In the genomic region with DNA sequence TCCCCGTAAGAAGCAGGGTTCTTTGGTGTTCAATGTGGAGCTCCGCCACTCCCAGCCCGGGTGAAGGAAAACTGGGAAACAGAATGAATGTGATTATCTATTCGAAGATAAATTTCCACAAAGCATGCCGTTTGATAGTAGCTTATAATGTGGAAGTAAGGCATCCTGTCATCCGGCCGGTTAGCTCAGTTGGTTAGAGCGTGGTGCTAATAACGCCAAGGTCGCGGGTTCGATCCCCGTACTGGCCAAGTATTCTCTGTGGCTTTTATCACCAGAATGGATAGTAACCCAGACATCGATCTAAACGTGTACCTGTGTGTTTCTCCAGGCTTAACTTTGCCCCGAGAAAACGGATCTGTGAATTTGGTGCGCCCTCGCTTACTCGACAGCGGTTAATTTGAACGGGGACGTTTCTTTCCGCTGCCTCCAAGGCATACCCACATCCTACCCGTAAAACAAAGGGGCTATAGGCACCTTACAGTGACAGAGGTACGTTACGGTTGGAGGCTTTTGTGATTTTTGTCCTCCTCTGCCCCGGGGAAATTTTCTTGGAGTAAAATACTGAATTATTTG, we compare ENCODE assay signal across 1 cellular context.
A peak's percentile ranks its signal among the peaks of the same experiment; 100 is the strongest.
TF ChIP-seq lines count a peak whose summit lies in the region.

No MANE protein-coding gene starts in this region.

TF ChIP-seq in K562, 482 proteins besides CTCF, POLR2A, EP300 and RAD21 (continued from another document and continues in another):
- TF ChIP-seq, protein P1, sequence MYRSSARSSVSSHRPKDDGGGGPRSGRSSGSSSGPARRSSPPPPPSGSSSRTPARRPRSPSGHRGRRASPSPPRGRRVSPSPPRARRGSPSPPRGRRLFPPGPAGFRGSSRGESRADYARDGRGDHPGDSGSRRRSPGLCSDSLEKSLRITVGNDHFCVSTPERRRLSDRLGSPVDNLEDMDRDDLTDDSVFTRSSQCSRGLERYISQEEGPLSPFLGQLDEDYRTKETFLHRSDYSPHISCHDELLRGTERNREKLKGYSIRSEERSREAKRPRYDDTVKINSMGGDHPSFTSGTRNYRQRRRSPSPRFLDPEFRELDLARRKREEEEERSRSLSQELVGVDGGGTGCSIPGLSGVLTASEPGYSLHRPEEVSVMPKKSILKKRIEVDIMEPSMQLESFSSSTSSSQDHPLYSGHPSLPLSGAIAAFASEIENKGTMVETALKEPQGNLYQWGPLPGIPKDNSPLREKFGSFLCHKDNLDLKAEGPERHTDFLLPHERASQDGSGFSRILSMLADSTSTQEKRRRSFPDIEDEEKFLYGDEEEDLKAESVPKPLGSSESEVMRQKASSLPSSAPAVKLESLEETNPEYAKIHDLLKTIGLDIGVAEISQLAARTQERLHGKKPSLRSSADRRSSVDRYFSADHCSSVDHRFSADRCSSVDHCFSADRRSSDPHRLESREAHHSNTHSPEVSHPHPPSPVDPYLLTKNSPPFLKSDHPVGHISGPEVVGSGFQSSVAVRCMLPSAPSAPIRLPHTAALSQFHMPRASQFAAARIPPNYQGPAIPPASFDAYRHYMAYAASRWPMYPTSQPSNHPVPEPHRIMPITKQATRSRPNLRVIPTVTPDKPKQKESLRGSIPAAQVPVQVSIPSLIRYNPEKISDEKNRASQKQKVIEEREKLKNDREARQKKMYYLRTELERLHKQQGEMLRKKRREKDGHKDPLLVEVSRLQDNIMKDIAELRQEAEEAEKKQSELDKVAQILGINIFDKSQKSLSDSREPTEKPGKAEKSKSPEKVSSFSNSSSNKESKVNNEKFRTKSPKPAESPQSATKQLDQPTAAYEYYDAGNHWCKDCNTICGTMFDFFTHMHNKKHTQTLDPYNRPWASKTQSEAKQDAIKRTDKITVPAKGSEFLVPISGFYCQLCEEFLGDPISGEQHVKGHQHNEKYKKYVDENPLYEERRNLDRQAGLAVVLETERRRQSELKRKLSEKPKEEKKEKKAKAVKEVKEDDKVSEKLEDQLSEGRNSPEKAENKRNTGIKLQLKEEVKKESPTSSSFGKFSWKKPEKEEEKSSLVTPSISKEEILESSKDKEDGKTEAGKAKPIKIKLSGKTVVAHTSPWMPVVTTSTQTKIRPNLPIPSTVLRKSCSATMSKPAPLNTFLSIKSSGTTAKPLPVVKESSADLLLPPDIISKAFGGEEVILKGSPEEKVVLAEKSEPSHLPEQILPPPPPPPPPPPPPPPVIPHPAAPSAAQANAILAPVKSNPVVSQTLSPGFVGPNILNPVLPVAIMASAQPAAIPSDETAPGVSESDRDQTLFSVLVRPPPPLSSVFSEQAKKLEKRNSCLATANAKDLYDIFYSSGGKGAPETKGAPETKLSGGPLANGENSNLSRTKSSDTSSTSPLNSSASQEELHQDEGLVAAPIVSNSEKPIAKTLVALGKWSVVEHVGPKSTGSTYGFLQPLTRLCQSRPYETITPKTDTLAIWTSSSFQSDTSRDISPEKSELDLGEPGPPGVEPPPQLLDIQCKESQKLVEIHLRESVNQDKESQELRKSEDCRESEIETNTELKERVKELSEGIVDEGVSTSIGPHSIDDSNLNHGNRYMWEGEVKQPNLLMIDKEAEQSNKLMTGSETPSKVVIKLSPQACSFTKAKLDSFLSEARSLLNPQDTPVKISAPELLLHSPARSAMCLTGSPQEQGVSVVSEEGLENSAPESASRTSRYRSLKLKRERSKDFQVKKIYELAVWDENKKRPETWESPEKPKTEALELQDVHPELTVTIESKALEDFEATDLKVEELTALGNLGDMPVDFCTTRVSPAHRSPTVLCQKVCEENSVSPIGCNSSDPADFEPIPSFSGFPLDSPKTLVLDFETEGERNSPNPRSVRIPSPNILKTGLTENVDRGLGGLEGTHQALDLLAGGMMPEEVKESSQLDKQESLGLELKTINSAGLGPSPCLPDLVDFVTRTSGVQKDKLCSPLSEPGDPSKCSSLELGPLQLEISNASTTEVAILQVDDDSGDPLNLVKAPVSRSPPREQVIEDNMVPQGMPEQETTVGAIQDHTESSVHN (IDR thresholded peaks at IDR 0.05; ENCODE audit: borderline replicate concordance in 1 of 2, low read depth in 1 of 2) = 0 out of 4 replicates have a peak, but pooled peaks of 1 of the 2 experiments have one; percentile 19
- TF ChIP-seq, protein P2, sequence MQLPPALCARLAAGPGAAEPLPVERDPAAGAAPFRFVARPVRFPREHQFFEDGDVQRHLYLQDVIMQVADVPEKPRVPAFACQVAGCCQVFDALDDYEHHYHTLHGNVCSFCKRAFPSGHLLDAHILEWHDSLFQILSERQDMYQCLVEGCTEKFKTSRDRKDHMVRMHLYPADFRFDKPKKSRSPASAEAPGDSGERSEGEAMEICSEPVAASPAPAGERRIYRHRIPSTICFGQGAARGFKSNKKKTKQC (CRISPR knock-in tag; IDR thresholded peaks at IDR 0.05) = peak; percentile 73; the same call in 1 of the 2 replicates
- TF ChIP-seq, protein P3, sequence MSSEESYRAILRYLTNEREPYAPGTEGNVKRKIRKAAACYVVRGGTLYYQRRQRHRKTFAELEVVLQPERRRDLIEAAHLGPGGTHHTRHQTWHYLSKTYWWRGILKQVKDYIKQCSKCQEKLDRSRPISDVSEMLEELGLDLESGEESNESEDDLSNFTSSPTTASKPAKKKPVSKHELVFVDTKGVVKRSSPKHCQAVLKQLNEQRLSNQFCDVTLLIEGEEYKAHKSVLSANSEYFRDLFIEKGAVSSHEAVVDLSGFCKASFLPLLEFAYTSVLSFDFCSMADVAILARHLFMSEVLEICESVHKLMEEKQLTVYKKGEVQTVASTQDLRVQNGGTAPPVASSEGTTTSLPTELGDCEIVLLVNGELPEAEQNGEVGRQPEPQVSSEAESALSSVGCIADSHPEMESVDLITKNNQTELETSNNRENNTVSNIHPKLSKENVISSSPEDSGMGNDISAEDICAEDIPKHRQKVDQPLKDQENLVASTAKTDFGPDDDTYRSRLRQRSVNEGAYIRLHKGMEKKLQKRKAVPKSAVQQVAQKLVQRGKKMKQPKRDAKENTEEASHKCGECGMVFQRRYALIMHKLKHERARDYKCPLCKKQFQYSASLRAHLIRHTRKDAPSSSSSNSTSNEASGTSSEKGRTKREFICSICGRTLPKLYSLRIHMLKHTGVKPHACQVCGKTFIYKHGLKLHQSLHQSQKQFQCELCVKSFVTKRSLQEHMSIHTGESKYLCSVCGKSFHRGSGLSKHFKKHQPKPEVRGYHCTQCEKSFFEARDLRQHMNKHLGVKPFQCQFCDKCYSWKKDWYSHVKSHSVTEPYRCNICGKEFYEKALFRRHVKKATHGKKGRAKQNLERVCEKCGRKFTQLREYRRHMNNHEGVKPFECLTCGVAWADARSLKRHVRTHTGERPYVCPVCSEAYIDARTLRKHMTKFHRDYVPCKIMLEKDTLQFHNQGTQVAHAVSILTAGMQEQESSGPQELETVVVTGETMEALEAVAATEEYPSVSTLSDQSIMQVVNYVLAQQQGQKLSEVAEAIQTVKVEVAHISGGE (CRISPR knock-in tag; IDR thresholded peaks at IDR 0.05) = peak in 1 of 3 experiments; percentile 74; a peak in 2 of 6 replicates
- TF ChIP-seq ZNF436 (CRISPR knock-in tag; IDR thresholded peaks at IDR 0.05) = 0 out of 2 replicates have a peak, but pooled peaks have one; percentile 50
- no peak for TF ChIP-seq ZNF282 (CRISPR knock-in tag; IDR thresholded peaks at IDR 0.05)
- peak; percentile 90 for TF ChIP-seq BRD4 (IDR thresholded peaks at IDR 0.05)
- TF ChIP-seq, protein P4, sequence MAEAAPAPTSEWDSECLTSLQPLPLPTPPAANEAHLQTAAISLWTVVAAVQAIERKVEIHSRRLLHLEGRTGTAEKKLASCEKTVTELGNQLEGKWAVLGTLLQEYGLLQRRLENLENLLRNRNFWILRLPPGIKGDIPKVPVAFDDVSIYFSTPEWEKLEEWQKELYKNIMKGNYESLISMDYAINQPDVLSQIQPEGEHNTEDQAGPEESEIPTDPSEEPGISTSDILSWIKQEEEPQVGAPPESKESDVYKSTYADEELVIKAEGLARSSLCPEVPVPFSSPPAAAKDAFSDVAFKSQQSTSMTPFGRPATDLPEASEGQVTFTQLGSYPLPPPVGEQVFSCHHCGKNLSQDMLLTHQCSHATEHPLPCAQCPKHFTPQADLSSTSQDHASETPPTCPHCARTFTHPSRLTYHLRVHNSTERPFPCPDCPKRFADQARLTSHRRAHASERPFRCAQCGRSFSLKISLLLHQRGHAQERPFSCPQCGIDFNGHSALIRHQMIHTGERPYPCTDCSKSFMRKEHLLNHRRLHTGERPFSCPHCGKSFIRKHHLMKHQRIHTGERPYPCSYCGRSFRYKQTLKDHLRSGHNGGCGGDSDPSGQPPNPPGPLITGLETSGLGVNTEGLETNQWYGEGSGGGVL (CRISPR knock-in tag; IDR thresholded peaks at IDR 0.05) = no peak
- TF ChIP-seq, protein P5, sequence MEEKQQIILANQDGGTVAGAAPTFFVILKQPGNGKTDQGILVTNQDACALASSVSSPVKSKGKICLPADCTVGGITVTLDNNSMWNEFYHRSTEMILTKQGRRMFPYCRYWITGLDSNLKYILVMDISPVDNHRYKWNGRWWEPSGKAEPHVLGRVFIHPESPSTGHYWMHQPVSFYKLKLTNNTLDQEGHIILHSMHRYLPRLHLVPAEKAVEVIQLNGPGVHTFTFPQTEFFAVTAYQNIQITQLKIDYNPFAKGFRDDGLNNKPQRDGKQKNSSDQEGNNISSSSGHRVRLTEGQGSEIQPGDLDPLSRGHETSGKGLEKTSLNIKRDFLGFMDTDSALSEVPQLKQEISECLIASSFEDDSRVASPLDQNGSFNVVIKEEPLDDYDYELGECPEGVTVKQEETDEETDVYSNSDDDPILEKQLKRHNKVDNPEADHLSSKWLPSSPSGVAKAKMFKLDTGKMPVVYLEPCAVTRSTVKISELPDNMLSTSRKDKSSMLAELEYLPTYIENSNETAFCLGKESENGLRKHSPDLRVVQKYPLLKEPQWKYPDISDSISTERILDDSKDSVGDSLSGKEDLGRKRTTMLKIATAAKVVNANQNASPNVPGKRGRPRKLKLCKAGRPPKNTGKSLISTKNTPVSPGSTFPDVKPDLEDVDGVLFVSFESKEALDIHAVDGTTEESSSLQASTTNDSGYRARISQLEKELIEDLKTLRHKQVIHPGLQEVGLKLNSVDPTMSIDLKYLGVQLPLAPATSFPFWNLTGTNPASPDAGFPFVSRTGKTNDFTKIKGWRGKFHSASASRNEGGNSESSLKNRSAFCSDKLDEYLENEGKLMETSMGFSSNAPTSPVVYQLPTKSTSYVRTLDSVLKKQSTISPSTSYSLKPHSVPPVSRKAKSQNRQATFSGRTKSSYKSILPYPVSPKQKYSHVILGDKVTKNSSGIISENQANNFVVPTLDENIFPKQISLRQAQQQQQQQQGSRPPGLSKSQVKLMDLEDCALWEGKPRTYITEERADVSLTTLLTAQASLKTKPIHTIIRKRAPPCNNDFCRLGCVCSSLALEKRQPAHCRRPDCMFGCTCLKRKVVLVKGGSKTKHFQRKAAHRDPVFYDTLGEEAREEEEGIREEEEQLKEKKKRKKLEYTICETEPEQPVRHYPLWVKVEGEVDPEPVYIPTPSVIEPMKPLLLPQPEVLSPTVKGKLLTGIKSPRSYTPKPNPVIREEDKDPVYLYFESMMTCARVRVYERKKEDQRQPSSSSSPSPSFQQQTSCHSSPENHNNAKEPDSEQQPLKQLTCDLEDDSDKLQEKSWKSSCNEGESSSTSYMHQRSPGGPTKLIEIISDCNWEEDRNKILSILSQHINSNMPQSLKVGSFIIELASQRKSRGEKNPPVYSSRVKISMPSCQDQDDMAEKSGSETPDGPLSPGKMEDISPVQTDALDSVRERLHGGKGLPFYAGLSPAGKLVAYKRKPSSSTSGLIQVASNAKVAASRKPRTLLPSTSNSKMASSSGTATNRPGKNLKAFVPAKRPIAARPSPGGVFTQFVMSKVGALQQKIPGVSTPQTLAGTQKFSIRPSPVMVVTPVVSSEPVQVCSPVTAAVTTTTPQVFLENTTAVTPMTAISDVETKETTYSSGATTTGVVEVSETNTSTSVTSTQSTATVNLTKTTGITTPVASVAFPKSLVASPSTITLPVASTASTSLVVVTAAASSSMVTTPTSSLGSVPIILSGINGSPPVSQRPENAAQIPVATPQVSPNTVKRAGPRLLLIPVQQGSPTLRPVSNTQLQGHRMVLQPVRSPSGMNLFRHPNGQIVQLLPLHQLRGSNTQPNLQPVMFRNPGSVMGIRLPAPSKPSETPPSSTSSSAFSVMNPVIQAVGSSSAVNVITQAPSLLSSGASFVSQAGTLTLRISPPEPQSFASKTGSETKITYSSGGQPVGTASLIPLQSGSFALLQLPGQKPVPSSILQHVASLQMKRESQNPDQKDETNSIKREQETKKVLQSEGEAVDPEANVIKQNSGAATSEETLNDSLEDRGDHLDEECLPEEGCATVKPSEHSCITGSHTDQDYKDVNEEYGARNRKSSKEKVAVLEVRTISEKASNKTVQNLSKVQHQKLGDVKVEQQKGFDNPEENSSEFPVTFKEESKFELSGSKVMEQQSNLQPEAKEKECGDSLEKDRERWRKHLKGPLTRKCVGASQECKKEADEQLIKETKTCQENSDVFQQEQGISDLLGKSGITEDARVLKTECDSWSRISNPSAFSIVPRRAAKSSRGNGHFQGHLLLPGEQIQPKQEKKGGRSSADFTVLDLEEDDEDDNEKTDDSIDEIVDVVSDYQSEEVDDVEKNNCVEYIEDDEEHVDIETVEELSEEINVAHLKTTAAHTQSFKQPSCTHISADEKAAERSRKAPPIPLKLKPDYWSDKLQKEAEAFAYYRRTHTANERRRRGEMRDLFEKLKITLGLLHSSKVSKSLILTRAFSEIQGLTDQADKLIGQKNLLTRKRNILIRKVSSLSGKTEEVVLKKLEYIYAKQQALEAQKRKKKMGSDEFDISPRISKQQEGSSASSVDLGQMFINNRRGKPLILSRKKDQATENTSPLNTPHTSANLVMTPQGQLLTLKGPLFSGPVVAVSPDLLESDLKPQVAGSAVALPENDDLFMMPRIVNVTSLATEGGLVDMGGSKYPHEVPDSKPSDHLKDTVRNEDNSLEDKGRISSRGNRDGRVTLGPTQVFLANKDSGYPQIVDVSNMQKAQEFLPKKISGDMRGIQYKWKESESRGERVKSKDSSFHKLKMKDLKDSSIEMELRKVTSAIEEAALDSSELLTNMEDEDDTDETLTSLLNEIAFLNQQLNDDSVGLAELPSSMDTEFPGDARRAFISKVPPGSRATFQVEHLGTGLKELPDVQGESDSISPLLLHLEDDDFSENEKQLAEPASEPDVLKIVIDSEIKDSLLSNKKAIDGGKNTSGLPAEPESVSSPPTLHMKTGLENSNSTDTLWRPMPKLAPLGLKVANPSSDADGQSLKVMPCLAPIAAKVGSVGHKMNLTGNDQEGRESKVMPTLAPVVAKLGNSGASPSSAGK (IDR thresholded peaks at IDR 0.05) = 0 out of 2 replicates have a peak, but pooled peaks have one; percentile 19
- peak; percentile 75 to 87 for TF ChIP-seq HDAC1 (IDR thresholded peaks at IDR 0.05)
- TF ChIP-seq, protein P6, sequence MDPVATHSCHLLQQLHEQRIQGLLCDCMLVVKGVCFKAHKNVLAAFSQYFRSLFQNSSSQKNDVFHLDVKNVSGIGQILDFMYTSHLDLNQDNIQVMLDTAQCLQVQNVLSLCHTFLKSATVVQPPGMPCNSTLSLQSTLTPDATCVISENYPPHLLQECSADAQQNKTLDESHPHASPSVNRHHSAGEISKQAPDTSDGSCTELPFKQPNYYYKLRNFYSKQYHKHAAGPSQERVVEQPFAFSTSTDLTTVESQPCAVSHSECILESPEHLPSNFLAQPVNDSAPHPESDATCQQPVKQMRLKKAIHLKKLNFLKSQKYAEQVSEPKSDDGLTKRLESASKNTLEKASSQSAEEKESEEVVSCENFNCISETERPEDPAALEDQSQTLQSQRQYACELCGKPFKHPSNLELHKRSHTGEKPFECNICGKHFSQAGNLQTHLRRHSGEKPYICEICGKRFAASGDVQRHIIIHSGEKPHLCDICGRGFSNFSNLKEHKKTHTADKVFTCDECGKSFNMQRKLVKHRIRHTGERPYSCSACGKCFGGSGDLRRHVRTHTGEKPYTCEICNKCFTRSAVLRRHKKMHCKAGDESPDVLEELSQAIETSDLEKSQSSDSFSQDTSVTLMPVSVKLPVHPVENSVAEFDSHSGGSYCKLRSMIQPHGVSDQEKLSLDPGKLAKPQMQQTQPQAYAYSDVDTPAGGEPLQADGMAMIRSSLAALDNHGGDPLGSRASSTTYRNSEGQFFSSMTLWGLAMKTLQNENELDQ (CRISPR knock-in tag; IDR thresholded peaks at IDR 0.05; ENCODE audit: borderline replicate concordance) = no peak
- TF ChIP-seq ZFP36 (IDR thresholded peaks at IDR 0.05; ENCODE audit: low read depth, low read length, partially characterized antibody) = peak; percentile 31
- TF ChIP-seq TBP (optimal IDR thresholded peaks at IDR 0.05; ENCODE audit: low read depth, low read length) = peak; percentile 100
- no peak for TF ChIP-seq ZNF121 (CRISPR knock-in tag; conservative IDR thresholded peaks at IDR 0.05)
- TF ChIP-seq NONO (IDR thresholded peaks at IDR 0.05; ENCODE audit: low read depth in 2 of 2, low read length in 1 of 2) = peak in 1 of 2 experiments; percentile 54; a peak in 1 of 4 replicates
